ENCODE assay signal across 13 cellular contexts in genomic region chr11:66906077-66906929, GRCh38. TPM values are rescaled to one million over a fixed set of nuclear protein-coding genes. Genes with fewer than 3 reads are reported as not detected.
A peak's percentile ranks its signal among the peaks of the same experiment; 100 is the strongest.
DNase-seq lines count a peak whose midpoint lies in the region; ATAC-seq and TF ChIP-seq lines count a peak whose summit lies in the region.
"Had no signal": no experiment of that assay in that cellular context is flagged by ENCODE, and none has a peak within 500 bp of the region (broad histone marks: within the 10 kb centered on the region; RNA-seq: fewer than 3 reads in every experiment).

No MANE protein-coding gene starts in this region.

- TF ChIP-seq POLR2A in GM18505 (IDR thresholded peaks at IDR 0.05; ENCODE audit: borderline replicate concordance, extremely low read depth, insufficient read depth, insufficient read length), result no peak

- no peak for TF ChIP-seq CTCF in MCF 10A (IDR thresholded peaks at IDR 0.05; ENCODE audit: unreplicated experiment)

- peaks cover 9% of the 10 kb centered on the region for H3K36me3 Mint-ChIP-seq in MCF 10A (ENCODE audit: insufficient read depth, unreplicated experiment)

- intact Hi-C loops in MCF 10A (cut with micrococcal nuclease), result no loop called here

- H3K4me3 Mint-ChIP-seq in MCF 10A (ENCODE audit: unreplicated experiment), result no peak overlapping the region

- no peaks in the 10 kb centered on the region for H3K27me3 ChIP-seq in HUES48 (ENCODE audit: control insufficient read depth, insufficient read depth, low read length)
- H3K27me3 ChIP-seq in iPS-15b (ENCODE audit: control insufficient read depth, insufficient read depth, low read length), result no peaks in the 10 kb centered on the region
- no peaks in the 10 kb centered on the region for H3K27me3 ChIP-seq in subcutaneous abdominal adipose tissue (ENCODE audit: control insufficient read depth in 5 of 5, insufficient read depth in 4 of 5, low read length in 5 of 5)

- no peaks in the 10 kb centered on the region for H3K9me3 Mint-ChIP-seq in MCF 10A (ENCODE audit: unreplicated experiment)

- no peaks in the 10 kb centered on the region for H3K27me3 Mint-ChIP-seq in MCF 10A (ENCODE audit: insufficient read depth, unreplicated experiment)

- BruUV-seq in MCF 10A (replicated peaks; lab: Mats Ljungman, UMichigan), result TSS peak; percentile 79

- H3K27ac ChIP-seq in HUES48 (ENCODE audit: low read depth, low read length) (peak overlapping the region; percentile 72), subcutaneous abdominal adipose tissue (ENCODE audit: low read depth, low read length) (peak overlapping the region; percentile 55)

- H3K4me1 ChIP-seq in HUES48 (ENCODE audit: control insufficient read depth, insufficient read depth, low read length) (peaks cover 24% of the 10 kb centered on the region), iPS-15b (ENCODE audit: control insufficient read depth, insufficient read depth, low read length) (peaks cover 18% of the 10 kb centered on the region), subcutaneous abdominal adipose tissue (ENCODE audit: control insufficient read depth in 5 of 5, insufficient read depth in 5 of 5, low read length in 5 of 5) (peaks cover 17 to 78% (median 66%) of the 10 kb centered on the region in 5 donors)

- H3K27ac Mint-ChIP-seq in MCF 10A (ENCODE audit: low read depth, unreplicated experiment), result peak overlapping the region; percentile 82

- POLR2A ChIA-PET in MCF 10A (lab: Yijun Ruan, JAX), result interaction anchor here (0.7 to 1.5 kb wide), 4 partner anchors 13 to 53 kb away, joined by 3 to 9 read pairs (median 4); partner anchors contain the start of gene PC

- H3K36me3 ChIP-seq in HUES48 (ENCODE audit: control insufficient read depth, insufficient read depth, low read length) (no peaks in the 10 kb centered on the region), iPS-15b (ENCODE audit: control insufficient read depth, insufficient read depth, low read length) (no peaks in the 10 kb centered on the region), subcutaneous abdominal adipose tissue (ENCODE audit: control insufficient read depth in 5 of 5, insufficient read depth in 5 of 5, low read length in 5 of 5) (peaks cover 0 to 5% (median 0%) of the 10 kb centered on the region in 5 donors)

- DNase-seq in MCF 10A (ENCODE audit: unreplicated experiment) (peak; percentile 59), EL (no peak), DMS 273 (lab: John Stamatoyannopoulos, UW; ENCODE audit: unreplicated experiment) (no peak)
- DNase-seq: activated CD4-positive, alpha-beta T cell treated with anti-CD3 and anti-CD28 coated beads, Interleukin-2, amount 50 U/mL, for 4 hours; activated naive CD4-positive, alpha-beta T cell treated with anti-CD3 and anti-CD28 coated beads, Interleukin-2, amount 50 U/mL, for 16 hours; COR-L47; NCI-H524 had no signal

- CTCF ChIA-PET in MCF 10A (lab: Yijun Ruan, JAX), result interaction anchor here (0.7 to 0.9 kb wide), 2 partner anchors 28 to 134 kb away, joined by 3 to 4 read pairs; no protein-coding TSS in a partner anchor

- peaks cover 37% of the 10 kb centered on the region for H3K4me1 Mint-ChIP-seq in MCF 10A (ENCODE audit: insufficient read depth, unreplicated experiment)

- H3K9me3 ChIP-seq in HUES48 (ENCODE audit: control insufficient read depth, insufficient read depth, low read length) (no peaks in the 10 kb centered on the region), iPS-15b (ENCODE audit: control insufficient read depth, insufficient read depth, low read length) (no peaks in the 10 kb centered on the region), subcutaneous abdominal adipose tissue (ENCODE audit: control insufficient read depth in 5 of 5, low read length in 5 of 5) (no peaks in the 10 kb centered on the region)

- H3K4me3 ChIP-seq in HUES48 (ENCODE audit: low read depth, low read length), result no peak overlapping the region
- no peak overlapping the region for H3K4me3 ChIP-seq in iPS-15b (ENCODE audit: low read depth, low read length)
- peak overlapping the region in 3 of 5 donors; percentile 17 to 38 (median 19) for H3K4me3 ChIP-seq in subcutaneous abdominal adipose tissue (ENCODE audit: low read depth in 1 of 5, low read length in 5 of 5)

- no peak for ATAC-seq in GM18505 (IDR thresholded peaks at IDR 0.05; ENCODE audit: unreplicated experiment)
- no peak for ATAC-seq in HG02588 (IDR thresholded peaks at IDR 0.05; ENCODE audit: unreplicated experiment)
- ATAC-seq: SK-N-SH treated with all-trans-retinoic acid at 6 μM for 48 hours had no signal

- H3K9ac ChIP-seq in HUES48 (ENCODE audit: low read depth, low read length) (no peak overlapping the region), iPS-15b (ENCODE audit: low read depth, low read length) (peak overlapping the region; percentile 37), subcutaneous abdominal adipose tissue (ENCODE audit: low read length in 5 of 5) (peak overlapping the region in 4 of 5 donors; percentile 35 to 60 (median 47))

RNA-seq across cellular contexts. Expression of gene LRFN4, which starts 49.4 kb away (rescaled TPM):
- total RNA-seq in MCF 10A (2022), result 30.4 and 39.9 TPM in 2 replicates

RNA-seq across cellular contexts. Expression of gene PC, which starts 51.9 kb away (rescaled TPM):
- total RNA-seq in MCF 10A (2022), result 27.0 and 37.7 TPM in 2 replicates

Comparison
In these comparisons a context has a peak if more than half of its experiments do, and no peak if none do; other contexts are left out.
1. H3K4me3 ChIP-seq: peak in subcutaneous abdominal adipose tissue (3 of 5); none in HUES48 (single experiment) and iPS-15b (single experiment).